In genomic region chr3:4466783-4467521, GRCh38 we compare ENCODE assay signal across 1 cellular context.
TF ChIP-seq lines count a peak whose summit lies in the region.

SUMF1 (minus strand) TSS chr3:4467269; CDS start chr3:4467245, 24 bp downstream.

TF ChIP-seq in HEK293, 187 proteins besides CTCF, POLR2A, EP300 and RAD21 (continued from another document and continues in another):
- TF ChIP-seq ZNF280C (tag by site-specific recombination; IDR thresholded peaks at IDR 0.05) (no peak), ZNF624 (tag by site-specific recombination; IDR thresholded peaks at IDR 0.05) (no peak), ZBTB48 (tag by site-specific recombination; IDR thresholded peaks at IDR 0.05) (peak; percentile 36; the same call in 1 of the 2 replicates), ZNF596 (tag by site-specific recombination; IDR thresholded peaks at IDR 0.05) (0 out of 2 replicates have a peak, but pooled peaks have one; percentile 8), ZNF302 (tag by site-specific recombination; IDR thresholded peaks at IDR 0.05; ENCODE audit: low read depth) (no peak), INSM2 (tag by site-specific recombination; IDR thresholded peaks at IDR 0.05) (peak; percentile 52; the same call in 1 of the 2 replicates), ZSCAN18 (tag by site-specific recombination; IDR thresholded peaks at IDR 0.05) (peak; percentile 57; the same call in 1 of the 2 replicates), PBX3 (CRISPR knock-in tag; IDR thresholded peaks at IDR 0.05) (peak; percentile 61; the same call in 1 of the 2 replicates), ZSCAN30 (tag by site-specific recombination; IDR thresholded peaks at IDR 0.05) (peak; percentile 41), ZNF394 (tag by site-specific recombination; IDR thresholded peaks at IDR 0.05; ENCODE audit: borderline replicate concordance) (peak; percentile 87), ZNF558 (tag by site-specific recombination; IDR thresholded peaks at IDR 0.05) (0 out of 2 replicates have a peak, but pooled peaks have one; percentile 23), ZNF701 (tag by site-specific recombination; IDR thresholded peaks at IDR 0.05) (peak; percentile 40; the same call in 1 of the 2 replicates), ZNF664 (tag by site-specific recombination; IDR thresholded peaks at IDR 0.05) (peak; percentile 58), SALL2 (tag by site-specific recombination; IDR thresholded peaks at IDR 0.05; ENCODE audit: borderline replicate concordance) (no peak), ZNF76 (tag by site-specific recombination; IDR thresholded peaks at IDR 0.05; ENCODE audit: borderline replicate concordance, low read depth) (peak; percentile 78), GLIS2 (tag by site-specific recombination; IDR thresholded peaks at IDR 0.05) (0 out of 2 replicates have a peak, but pooled peaks have one; percentile 12), ZNF629 (tag by site-specific recombination; IDR thresholded peaks at IDR 0.05) (peak; percentile 65), ZNF148 (tag by site-specific recombination; IDR thresholded peaks at IDR 0.05; ENCODE audit: borderline replicate concordance) (0 out of 2 replicates have a peak, but pooled peaks have one; percentile 29), ZSCAN5A (tag by site-specific recombination; IDR thresholded peaks at IDR 0.05) (0 out of 2 replicates have a peak, but pooled peaks have one; percentile 79), ZFP37 (tag by site-specific recombination; IDR thresholded peaks at IDR 0.05) (0 out of 2 replicates have a peak, but pooled peaks have one; percentile 94), SP7 (tag by site-specific recombination; IDR thresholded peaks at IDR 0.05) (peak; percentile 84), KLF16 (tag by site-specific recombination; IDR thresholded peaks at IDR 0.05) (peak; percentile 87), ZNF518A (tag by site-specific recombination; conservative IDR thresholded peaks at IDR 0.05; ENCODE audit: low read depth) (peak; percentile 77), ZXDB (tag by site-specific recombination; IDR thresholded peaks at IDR 0.05) (peak; percentile 97), GLIS1 (tag by site-specific recombination; IDR thresholded peaks at IDR 0.05) (peak; percentile 24; the same call in 1 of the 2 replicates), ZNF610 (tag by site-specific recombination; IDR thresholded peaks at IDR 0.05; ENCODE audit: borderline replicate concordance) (peak; percentile 91), ZNF561 (tag by site-specific recombination; IDR thresholded peaks at IDR 0.05; ENCODE audit: borderline replicate concordance) (peak; percentile 61; the same call in 1 of the 2 replicates), YY2 (tag by site-specific recombination; IDR thresholded peaks at IDR 0.05) (peak; percentile 99), IKZF3 (tag by site-specific recombination; IDR thresholded peaks at IDR 0.05) (no peak), ZNF146 (tag by site-specific recombination; IDR thresholded peaks at IDR 0.05) (peak; percentile 56; the same call in 1 of the 2 replicates), ZNF10 (tag by site-specific recombination; IDR thresholded peaks at IDR 0.05) (no peak), ZNF623 (tag by site-specific recombination; IDR thresholded peaks at IDR 0.05) (peak; percentile 16), ZNF280D (tag by site-specific recombination; IDR thresholded peaks at IDR 0.05) (no peak), ZBTB10 (tag by site-specific recombination; IDR thresholded peaks at IDR 0.05) (peak; percentile 34; the same call in 1 of the 2 replicates)
